ENCODE assay signal across 9 cellular contexts in genomic region chr11:848988-849824, GRCh38. TPM values are rescaled to one million over a fixed set of nuclear protein-coding genes. Genes with fewer than 3 reads are reported as not detected.
DNase-seq lines count a peak whose midpoint lies in the region; ATAC-seq and TF ChIP-seq lines count a peak whose summit lies in the region.
"Had no signal": no experiment of that assay in that cellular context is flagged by ENCODE, and none has a peak within 500 bp of the region (broad histone marks: within the 10 kb centered on the region; RNA-seq: fewer than 3 reads in every experiment).

No MANE protein-coding gene starts in this region.

- no peaks in the 10 kb centered on the region for H3K9me3 ChIP-seq in osteoblast (ENCODE audit: low read depth, low read length)
- H3K9me3 ChIP-seq: A549 had no signal

- ATAC-seq in HG02973 (IDR thresholded peaks at IDR 0.05; ENCODE audit: unreplicated experiment): no peak

- H3K36me3 ChIP-seq in osteoblast (ENCODE audit: insufficient read depth, low read length): peaks cover 6% of the 10 kb centered on the region

- H2AFZ ChIP-seq in osteoblast (ENCODE audit: low read length): no peak overlapping the region

- H4K20me1 ChIP-seq in osteoblast (ENCODE audit: insufficient read depth, low read length): peaks cover 45% of the 10 kb centered on the region

- H3K27ac ChIP-seq in dorsolateral prefrontal cortex: no peak overlapping the region
- H3K27ac ChIP-seq in osteoblast (ENCODE audit: low read depth, low read length): no peak overlapping the region

- H3K4me3 ChIP-seq in dorsolateral prefrontal cortex (peak overlapping the region in 57 of 59 donors; percentile 7 to 67 (median 47)), osteoblast (ENCODE audit: insufficient read depth, low read length) (peak overlapping the region; percentile 28)
- H3K4me3 ChIP-seq: A549 had no signal

- peaks cover 0 to 38% (median 25%) of the 10 kb centered on the region in 45 donors for H3K27me3 ChIP-seq in dorsolateral prefrontal cortex
- no peaks in the 10 kb centered on the region for H3K27me3 ChIP-seq in osteoblast (ENCODE audit: insufficient read depth, low read length)

- peaks cover 90% of the 10 kb centered on the region for H3K79me2 ChIP-seq in osteoblast (ENCODE audit: insufficient read depth, low read length)

- TF ChIP-seq CTCF in dorsolateral prefrontal cortex (IDR thresholded peaks at IDR 0.05 in 54 of 56, conservative IDR thresholded peaks at IDR 0.05 in 2 of 56; ENCODE audit: low read depth in 1 of 56, partially characterized antibody in 56 of 56) (no peak), osteoblast (IDR thresholded peaks at IDR 0.05; ENCODE audit: extremely low read depth, low read depth, low read length) (no peak)

- peaks cover 27% of the 10 kb centered on the region for H3K4me1 ChIP-seq in osteoblast (ENCODE audit: insufficient read depth, low read length)

- H3K4me2 ChIP-seq in osteoblast (ENCODE audit: insufficient read depth, low read length): no peak overlapping the region

- DNase-seq in NCI-H1417 (lab: John Stamatoyannopoulos, UW) (peak; percentile 77 to 87 (median 87)), NCI-H1417 treated with DMSO at 0.1 percent for 48 hours (lab: John Stamatoyannopoulos, UW) (no peak), NCI-H526 treated with DMSO at 0.1 percent for 48 hours (lab: John Stamatoyannopoulos, UW) (peak; percentile 63), dorsolateral prefrontal cortex (no peak), osteoblast (ENCODE audit: insufficient read length, low spot score, missing footprints) (peak; percentile 95), cortex of kidney (lab: John Stamatoyannopoulos, UW) (no peak), dedifferentiated amniotic fluid mesenchymal stem cell (ENCODE audit: extremely low spot score) (no peak)

- intact Hi-C loops in dorsolateral prefrontal cortex (cut with DNase I): loop anchor here (2.0 to 10.0 kb wide), 4 partner anchors 126 to 203 kb away; no protein-coding TSS in a partner anchor

RNA-seq across cellular contexts. Expression of gene TSPAN4, which starts 6.6 kb away (rescaled TPM):
- total RNA-seq in dorsolateral prefrontal cortex (10 to 100 TPM in 76 of 120 experiments, 1 to 10 TPM in 44; 5.9 to 25.0 (median 10.9) TPM), osteoblast (168 and 186 TPM in 2 replicates)

RNA-seq across cellular contexts. Expression of gene POLR2L, which starts 6.9 kb away (rescaled TPM):
- total RNA-seq in dorsolateral prefrontal cortex (10 to 100 TPM; 37.4 to 86.4 (median 53.8) TPM), osteoblast (47.4 and 60.8 TPM in 2 replicates)

RNA-seq across cellular contexts. Expression of gene CD151, which starts 16.5 kb away (rescaled TPM):
- total RNA-seq in dorsolateral prefrontal cortex (100 to 1,000 TPM in 1 of 120 experiments, 10 to 100 TPM in 119; 20.0 to 110 (median 44.8) TPM), osteoblast (366 and 416 TPM in 2 replicates)

RNA-seq across cellular contexts. Expression of gene CRACR2B, which starts 21.5 kb away (rescaled TPM):
- total RNA-seq in dorsolateral prefrontal cortex: 1 to 10 TPM in 114 of 120 experiments, under 1 TPM in 6; 0.59 to 7.9 (median 2.4) TPM
- total RNA-seq in osteoblast: 0.59 and 0.72 TPM in 2 replicates

RNA-seq across cellular contexts. Expression of gene PNPLA2, which starts 30.5 kb away (rescaled TPM):
- total RNA-seq in dorsolateral prefrontal cortex: 100 to 1,000 TPM in 4 of 120 experiments, 10 to 100 TPM in 116; 45.8 to 113 (median 69.3) TPM
- total RNA-seq in osteoblast: 32.1 and 32.6 TPM in 2 replicates

Comparison
In these comparisons a context has a peak if more than half of its experiments do, and no peak if none do; other contexts are left out.
1. DNase-seq: peak in NCI-H1417 (3 of 3), NCI-H526 treated with DMSO at 0.1 percent for 48 hours (single experiment) and osteoblast (single experiment); none in NCI-H1417 treated with DMSO at 0.1 percent for 48 hours (single experiment), dorsolateral prefrontal cortex (0 of 10), cortex of kidney (single experiment) and dedifferentiated amniotic fluid mesenchymal stem cell (single experiment).